ENCODE assay signal across 2 cellular contexts in the genomic region with DNA sequence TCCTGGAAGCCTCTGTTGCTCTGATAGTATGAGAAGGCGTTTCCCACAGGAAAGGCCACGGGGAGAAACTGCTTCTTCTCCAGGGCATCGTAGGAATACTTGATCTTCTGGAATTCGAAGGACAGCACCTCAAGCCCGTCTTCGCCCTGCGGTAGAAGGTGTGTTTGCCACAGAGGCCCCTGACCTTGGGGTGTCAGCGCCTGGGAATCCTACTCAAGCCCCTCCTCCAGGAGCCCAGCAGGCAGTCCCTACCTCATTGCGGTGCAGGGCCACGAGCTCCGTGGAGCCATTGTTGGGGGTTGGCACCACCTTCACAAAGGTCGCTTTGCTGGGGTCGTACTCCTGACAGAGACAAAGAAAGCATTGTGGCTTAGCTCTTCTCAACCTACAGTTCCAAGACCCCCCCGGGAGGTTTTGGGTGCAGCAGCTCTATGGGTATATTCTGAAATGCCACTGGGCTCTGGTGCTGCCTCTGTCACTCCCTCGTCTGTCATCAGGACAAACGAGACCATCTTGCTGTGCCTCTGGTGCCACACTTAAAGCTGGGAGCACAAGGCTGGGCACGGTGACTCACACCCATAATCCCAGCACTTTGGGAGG.
TF ChIP-seq lines count a peak whose summit lies in the region.

No MANE protein-coding gene starts in this region.

TF ChIP-seq in GM23338, 12 proteins besides CTCF, POLR2A, EP300 and RAD21 (continues in another document):
- TF ChIP-seq EZH2phosphoT487 (IDR thresholded peaks at IDR 0.05; ENCODE audit: unreplicated experiment), result no peak
- no peak for TF ChIP-seq EZH2 (IDR thresholded peaks at IDR 0.05; ENCODE audit: low read depth, unreplicated experiment)
- TF ChIP-seq POLR2AphosphoS5 (IDR thresholded peaks at IDR 0.05; ENCODE audit: low read depth), result no peak
- TF ChIP-seq ZNF114 (CRISPR knock-in tag; IDR thresholded peaks at IDR 0.05), result no peak
- TF ChIP-seq CREB1 (CRISPR knock-in tag; IDR thresholded peaks at IDR 0.05; ENCODE audit: low read depth), result no peak
- no peak for TF ChIP-seq NANOG (IDR thresholded peaks at IDR 0.05; ENCODE audit: borderline replicate concordance)
- TF ChIP-seq, protein P1, sequence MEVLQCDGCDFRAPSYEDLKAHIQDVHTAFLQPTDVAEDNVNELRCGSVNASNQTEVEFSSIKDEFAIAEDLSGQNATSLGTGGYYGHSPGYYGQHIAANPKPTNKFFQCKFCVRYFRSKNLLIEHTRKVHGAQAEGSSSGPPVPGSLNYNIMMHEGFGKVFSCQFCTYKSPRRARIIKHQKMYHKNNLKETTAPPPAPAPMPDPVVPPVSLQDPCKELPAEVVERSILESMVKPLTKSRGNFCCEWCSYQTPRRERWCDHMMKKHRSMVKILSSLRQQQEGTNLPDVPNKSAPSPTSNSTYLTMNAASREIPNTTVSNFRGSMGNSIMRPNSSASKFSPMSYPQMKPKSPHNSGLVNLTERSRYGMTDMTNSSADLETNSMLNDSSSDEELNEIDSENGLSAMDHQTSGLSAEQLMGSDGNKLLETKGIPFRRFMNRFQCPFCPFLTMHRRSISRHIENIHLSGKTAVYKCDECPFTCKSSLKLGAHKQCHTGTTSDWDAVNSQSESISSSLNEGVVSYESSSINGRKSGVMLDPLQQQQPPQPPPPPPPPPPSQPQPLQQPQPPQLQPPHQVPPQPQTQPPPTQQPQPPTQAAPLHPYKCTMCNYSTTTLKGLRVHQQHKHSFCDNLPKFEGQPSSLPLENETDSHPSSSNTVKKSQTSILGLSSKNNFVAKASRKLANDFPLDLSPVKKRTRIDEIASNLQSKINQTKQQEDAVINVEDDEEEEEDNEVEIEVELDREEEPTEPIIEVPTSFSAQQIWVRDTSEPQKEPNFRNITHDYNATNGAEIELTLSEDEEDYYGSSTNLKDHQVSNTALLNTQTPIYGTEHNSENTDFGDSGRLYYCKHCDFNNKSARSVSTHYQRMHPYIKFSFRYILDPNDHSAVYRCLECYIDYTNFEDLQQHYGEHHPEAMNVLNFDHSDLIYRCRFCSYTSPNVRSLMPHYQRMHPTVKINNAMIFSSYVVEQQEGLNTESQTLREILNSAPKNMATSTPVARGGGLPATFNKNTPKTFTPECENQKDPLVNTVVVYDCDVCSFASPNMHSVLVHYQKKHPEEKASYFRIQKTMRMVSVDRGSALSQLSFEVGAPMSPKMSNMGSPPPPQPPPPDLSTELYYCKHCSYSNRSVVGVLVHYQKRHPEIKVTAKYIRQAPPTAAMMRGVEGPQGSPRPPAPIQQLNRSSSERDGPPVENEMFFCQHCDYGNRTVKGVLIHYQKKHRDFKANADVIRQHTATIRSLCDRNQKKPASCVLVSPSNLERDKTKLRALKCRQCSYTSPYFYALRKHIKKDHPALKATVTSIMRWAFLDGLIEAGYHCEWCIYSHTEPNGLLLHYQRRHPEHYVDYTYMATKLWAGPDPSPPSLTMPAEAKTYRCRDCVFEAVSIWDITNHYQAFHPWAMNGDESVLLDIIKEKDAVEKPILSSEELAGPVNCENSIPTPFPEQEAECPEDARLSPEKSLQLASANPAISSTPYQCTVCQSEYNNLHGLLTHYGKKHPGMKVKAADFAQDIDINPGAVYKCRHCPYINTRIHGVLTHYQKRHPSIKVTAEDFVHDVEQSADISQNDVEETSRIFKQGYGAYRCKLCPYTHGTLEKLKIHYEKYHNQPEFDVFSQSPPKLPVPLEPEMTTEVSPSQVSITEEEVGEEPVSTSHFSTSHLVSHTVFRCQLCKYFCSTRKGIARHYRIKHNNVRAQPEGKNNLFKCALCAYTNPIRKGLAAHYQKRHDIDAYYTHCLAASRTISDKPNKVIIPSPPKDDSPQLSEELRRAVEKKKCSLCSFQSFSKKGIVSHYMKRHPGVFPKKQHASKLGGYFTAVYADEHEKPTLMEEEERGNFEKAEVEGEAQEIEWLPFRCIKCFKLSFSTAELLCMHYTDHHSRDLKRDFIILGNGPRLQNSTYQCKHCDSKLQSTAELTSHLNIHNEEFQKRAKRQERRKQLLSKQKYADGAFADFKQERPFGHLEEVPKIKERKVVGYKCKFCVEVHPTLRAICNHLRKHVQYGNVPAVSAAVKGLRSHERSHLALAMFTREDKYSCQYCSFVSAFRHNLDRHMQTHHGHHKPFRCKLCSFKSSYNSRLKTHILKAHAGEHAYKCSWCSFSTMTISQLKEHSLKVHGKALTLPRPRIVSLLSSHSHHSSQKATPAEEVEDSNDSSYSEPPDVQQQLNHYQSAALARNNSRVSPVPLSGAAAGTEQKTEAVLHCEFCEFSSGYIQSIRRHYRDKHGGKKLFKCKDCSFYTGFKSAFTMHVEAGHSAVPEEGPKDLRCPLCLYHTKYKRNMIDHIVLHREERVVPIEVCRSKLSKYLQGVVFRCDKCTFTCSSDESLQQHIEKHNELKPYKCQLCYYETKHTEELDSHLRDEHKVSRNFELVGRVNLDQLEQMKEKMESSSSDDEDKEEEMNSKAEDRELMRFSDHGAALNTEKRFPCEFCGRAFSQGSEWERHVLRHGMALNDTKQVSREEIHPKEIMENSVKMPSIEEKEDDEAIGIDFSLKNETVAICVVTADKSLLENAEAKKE (CRISPR knock-in tag; IDR thresholded peaks at IDR 0.05), result no peak
- no peak for TF ChIP-seq STAT1 (IDR thresholded peaks at IDR 0.05; ENCODE audit: unreplicated experiment)
- TF ChIP-seq ZNF331 (CRISPR knock-in tag; IDR thresholded peaks at IDR 0.05; ENCODE audit: low read depth), result no peak
- no peak for TF ChIP-seq ETS1 (IDR thresholded peaks at IDR 0.05)

TF ChIP-seq in GM12878, 131 proteins besides CTCF, POLR2A, EP300 and RAD21:
- TF ChIP-seq ZSCAN29 (IDR thresholded peaks at IDR 0.05) (no peak), PKNOX1 (IDR thresholded peaks at IDR 0.05) (no peak), TCF7 (IDR thresholded peaks at IDR 0.05; ENCODE audit: borderline replicate concordance) (no peak), SUPT20H (IDR thresholded peaks at IDR 0.05; ENCODE audit: borderline replicate concordance, control insufficient read depth, low read depth, low read length) (no peak), NFYA (IDR thresholded peaks at IDR 0.05; ENCODE audit: borderline replicate concordance, low read depth, low read length) (no peak), CREM (IDR thresholded peaks at IDR 0.05; ENCODE audit: low read depth) (no peak), SIN3A (IDR thresholded peaks at IDR 0.05; ENCODE audit: low read depth, low read length) (no peak), SMC3 (IDR thresholded peaks at IDR 0.05; ENCODE audit: borderline replicate concordance, low read length) (no peak), RAD51 (IDR thresholded peaks at IDR 0.05) (no peak), RELA (IDR thresholded peaks at IDR 0.05; ENCODE audit: borderline replicate concordance, partially characterized antibody) (no peak)
- TF ChIP-seq, protein P2, sequence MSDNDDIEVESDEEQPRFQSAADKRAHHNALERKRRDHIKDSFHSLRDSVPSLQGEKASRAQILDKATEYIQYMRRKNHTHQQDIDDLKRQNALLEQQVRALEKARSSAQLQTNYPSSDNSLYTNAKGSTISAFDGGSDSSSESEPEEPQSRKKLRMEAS (IDR thresholded peaks at IDR 0.05; ENCODE audit: low read depth, low read length), result no peak
